Comparison of ENCODE assay signal across 8 cellular contexts in genomic region chr16:3150346-3151218, GRCh38. TPM values are rescaled to one million over a fixed set of nuclear protein-coding genes. Genes with fewer than 3 reads are reported as not detected.
DNase-seq lines count a peak whose midpoint lies in the region; ATAC-seq and TF ChIP-seq lines count a peak whose summit lies in the region.

No MANE protein-coding gene starts in this region.

- H3K27me3 Mint-ChIP-seq in HFFc6 (ENCODE audit: insufficient read depth): peaks cover 12% of the 10 kb centered on the region
- H3K27me3 Mint-ChIP-seq in activated naive CD4-positive, alpha-beta T cell treated with anti-CD3 and anti-CD28 coated beads, Interleukin-2, amount 10 ng/mL, durations not matched to agents 7 days and 5 days: peaks cover 53% of the 10 kb centered on the region

- peaks cover 19% of the 10 kb centered on the region for H3K4me1 Mint-ChIP-seq in HFFc6 (ENCODE audit: low read depth)
- H3K4me1 Mint-ChIP-seq in activated naive CD4-positive, alpha-beta T cell treated with anti-CD3 and anti-CD28 coated beads, Interleukin-2, amount 10 ng/mL, durations not matched to agents 7 days and 5 days: peaks cover 35% of the 10 kb centered on the region

- ATAC-seq in omental fat pad (ENCODE audit: low FRiP score): peak; percentile 92

- H3K27ac Mint-ChIP-seq in HFFc6: peak overlapping the region; percentile 86
- peak overlapping the region; percentile 93 for H3K27ac Mint-ChIP-seq in activated naive CD4-positive, alpha-beta T cell treated with anti-CD3 and anti-CD28 coated beads, Interleukin-2, amount 10 ng/mL, durations not matched to agents 7 days and 5 days

- CTCF ChIA-PET in activated naive CD4-positive, alpha-beta T cell treated with anti-CD3 and anti-CD28 coated beads, Interleukin-2, amount 10 ng/mL, durations not matched to agents 7 days and 5 days (lab: Charles Lee): interaction anchor here (0.6 to 3.3 kb wide), 16 partner anchors 9 to 155 kb away, joined by 3 to 14 read pairs (median 4); partner anchors contain the start of genes ZNF213 and ZNF75A

- H3K4me3 Mint-ChIP-seq in HFFc6: peak overlapping the region; percentile 90
- peak overlapping the region; percentile 83 for H3K4me3 Mint-ChIP-seq in activated naive CD4-positive, alpha-beta T cell treated with anti-CD3 and anti-CD28 coated beads, Interleukin-2, amount 10 ng/mL, durations not matched to agents 7 days and 5 days

- TF ChIP-seq CTCF in HFFc6 (IDR thresholded peaks at IDR 0.05) (no peak), omental fat pad (IDR thresholded peaks at IDR 0.05) (no peak)

- DNase-seq in GM04503 (ENCODE audit: low read depth): peak; percentile 81
- DNase-seq in HFFc6: peak; percentile 97
- peak; percentile 98 for DNase-seq in NAMALWA (ENCODE audit: low spot score)
- DNase-seq in SK-N-DZ (ENCODE audit: low spot score): peak; percentile 97
- peak; percentile 97 for DNase-seq in activated naive CD4-positive, alpha-beta T cell treated with anti-CD3 and anti-CD28 coated beads, Interleukin-2, amount 10 ng/mL, durations not matched to agents 7 days and 5 days
- peak; percentile 84 for DNase-seq in glomerular endothelial cell (ENCODE audit: extremely low read depth, low read depth, low spot score)
- DNase-seq in omental fat pad (ENCODE audit: low spot score): peak; percentile 99

- H3K9me3 Mint-ChIP-seq in HFFc6: 0 out of 2 replicates have a peak, but pooled peaks cover 3% of the 10 kb centered on the region
- peaks cover 4% of the 10 kb centered on the region for H3K9me3 Mint-ChIP-seq in activated naive CD4-positive, alpha-beta T cell treated with anti-CD3 and anti-CD28 coated beads, Interleukin-2, amount 10 ng/mL, durations not matched to agents 7 days and 5 days

- no peaks in the 10 kb centered on the region for H3K36me3 Mint-ChIP-seq in HFFc6 (ENCODE audit: low read depth)
- H3K36me3 Mint-ChIP-seq in activated naive CD4-positive, alpha-beta T cell treated with anti-CD3 and anti-CD28 coated beads, Interleukin-2, amount 10 ng/mL, durations not matched to agents 7 days and 5 days: peaks cover 8% of the 10 kb centered on the region

- H3K27ac ChIP-seq in temporal lobe (ENCODE audit: low read depth, low read length): peak overlapping the region; percentile 81

RNA-seq across cellular contexts. Expression of gene ZNF213, which starts 15.8 kb away (rescaled TPM):
- 1 to 10 TPM; 5.9 to 7.3 (median 6.9) TPM for total RNA-seq in HFFc6 (2021; fragmentation: NEBNext Ultra II Directional; extraction: Animal tissue kit (Norgen Biotek cat#: 25700))
- 6.1 and 7.0 TPM in 2 replicates for polyA plus RNA-seq in SK-N-DZ (2014; cell fraction: cytosol; rRNA removed)
- polyA plus RNA-seq in SK-N-DZ (2014; cell fraction: nucleus; rRNA removed): 7.0 and 9.3 TPM in 2 replicates
- total RNA-seq in glomerular endothelial cell (7.5 and 15.1 TPM in 2 replicates), omental fat pad (1 to 10 TPM; 1.8 to 4.1 (median 3.6) TPM), temporal lobe (12.3 TPM)

RNA-seq across cellular contexts. Expression of gene OR1F1, which starts 37.4 kb away (rescaled TPM):
- total RNA-seq in HFFc6 (2021; fragmentation: NEBNext Ultra II Directional; extraction: Animal tissue kit (Norgen Biotek cat#: 25700)): not detected
- polyA plus RNA-seq in SK-N-DZ (2014; cell fraction: cytosol; rRNA removed): not detected in 2 replicates
- not detected in 2 replicates for polyA plus RNA-seq in SK-N-DZ (2014; cell fraction: nucleus; rRNA removed)
- not detected in 2 replicates for total RNA-seq in glomerular endothelial cell
- total RNA-seq in omental fat pad: not detected
- 0.98 TPM for total RNA-seq in temporal lobe

RNA-seq across cellular contexts. Expression of gene ZNF205, which starts 38.2 kb away (rescaled TPM):
- total RNA-seq in HFFc6 (2021; fragmentation: NEBNext Ultra II Directional; extraction: Animal tissue kit (Norgen Biotek cat#: 25700)): 10 to 100 TPM in 2 of 6 experiments, 1 to 10 TPM in 4; 7.6 to 10.2 (median 9.5) TPM
- 20.0 and 28.5 TPM in 2 replicates for polyA plus RNA-seq in SK-N-DZ (2014; cell fraction: cytosol; rRNA removed)
- 26.1 and 28.8 TPM in 2 replicates for polyA plus RNA-seq in SK-N-DZ (2014; cell fraction: nucleus; rRNA removed)
- total RNA-seq in glomerular endothelial cell (19.8 and 26.3 TPM in 2 replicates), omental fat pad (10 to 100 TPM in 2 of 4 donors, 1 to 10 TPM in 2; 7.1 to 16.1 (median 9.7) TPM), temporal lobe (14.5 TPM)

RNA-seq across cellular contexts. Expression of gene ZSCAN10, which starts 51.5 kb away (rescaled TPM):
- not detected for total RNA-seq in HFFc6 (2021; fragmentation: NEBNext Ultra II Directional; extraction: Animal tissue kit (Norgen Biotek cat#: 25700))
- polyA plus RNA-seq in SK-N-DZ (2014; cell fraction: cytosol; rRNA removed): not detected in 2 replicates
- 0.69 TPM in 1 of 2 replicates, not detected in the other for polyA plus RNA-seq in SK-N-DZ (2014; cell fraction: nucleus; rRNA removed)
- total RNA-seq in glomerular endothelial cell: not detected in 2 replicates
- under 1 TPM in 1 of 4 donors, not detected in 3; 0.28 TPM for total RNA-seq in omental fat pad
- 0.49 TPM for total RNA-seq in temporal lobe

Comparison
In these comparisons a context has a peak if more than half of its experiments do, and no peak if none do; other contexts are left out.
1. Peak in every context shown above with its lines: DNase-seq, ATAC-seq and H3K27ac ChIP-seq.